In the genomic region with DNA sequence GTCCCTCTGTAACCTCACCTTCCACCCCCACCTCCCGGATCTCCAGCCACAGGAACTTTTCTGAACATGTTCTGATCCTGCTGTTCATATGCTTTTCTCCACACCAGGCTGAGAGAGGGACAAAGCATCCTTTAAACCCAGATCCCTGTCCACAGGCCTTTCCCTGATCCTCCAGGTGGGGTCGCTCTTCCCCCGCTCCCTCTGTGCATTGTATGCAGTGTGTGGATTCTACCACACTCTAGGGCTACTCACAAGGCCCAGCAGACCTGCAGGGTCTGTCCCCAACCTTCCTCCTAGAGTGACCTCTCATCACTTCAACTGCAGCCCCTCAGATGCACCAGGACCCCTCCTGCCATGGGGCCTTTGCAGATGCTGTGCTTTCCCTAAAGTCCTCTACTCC, we compare ENCODE assay signal across 1 cellular context.
TF ChIP-seq lines count a peak whose summit lies in the region.

No MANE protein-coding gene starts in this region.

TF ChIP-seq in WTC11, 78 proteins besides CTCF, POLR2A, EP300 and RAD21 (continued from another document):
- TF ChIP-seq, protein P1, sequence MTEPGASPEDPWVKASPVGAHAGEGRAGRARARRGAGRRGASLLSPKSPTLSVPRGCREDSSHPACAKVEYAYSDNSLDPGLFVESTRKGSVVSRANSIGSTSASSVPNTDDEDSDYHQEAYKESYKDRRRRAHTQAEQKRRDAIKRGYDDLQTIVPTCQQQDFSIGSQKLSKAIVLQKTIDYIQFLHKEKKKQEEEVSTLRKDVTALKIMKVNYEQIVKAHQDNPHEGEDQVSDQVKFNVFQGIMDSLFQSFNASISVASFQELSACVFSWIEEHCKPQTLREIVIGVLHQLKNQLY (CRISPR knock-in tag; IDR thresholded peaks at IDR 0.05): no peak
- TF ChIP-seq, protein P2, sequence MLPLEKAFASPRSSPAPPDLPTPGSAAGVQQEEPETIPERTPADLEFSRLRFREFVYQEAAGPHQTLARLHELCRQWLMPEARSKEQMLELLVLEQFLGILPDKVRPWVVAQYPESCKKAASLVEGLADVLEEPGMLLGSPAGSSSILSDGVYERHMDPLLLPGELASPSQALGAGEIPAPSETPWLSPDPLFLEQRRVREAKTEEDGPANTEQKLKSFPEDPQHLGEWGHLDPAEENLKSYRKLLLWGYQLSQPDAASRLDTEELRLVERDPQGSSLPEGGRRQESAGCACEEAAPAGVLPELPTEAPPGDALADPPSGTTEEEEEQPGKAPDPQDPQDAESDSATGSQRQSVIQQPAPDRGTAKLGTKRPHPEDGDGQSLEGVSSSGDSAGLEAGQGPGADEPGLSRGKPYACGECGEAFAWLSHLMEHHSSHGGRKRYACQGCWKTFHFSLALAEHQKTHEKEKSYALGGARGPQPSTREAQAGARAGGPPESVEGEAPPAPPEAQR (CRISPR knock-in tag; IDR thresholded peaks at IDR 0.05): no peak
- TF ChIP-seq, protein P3, sequence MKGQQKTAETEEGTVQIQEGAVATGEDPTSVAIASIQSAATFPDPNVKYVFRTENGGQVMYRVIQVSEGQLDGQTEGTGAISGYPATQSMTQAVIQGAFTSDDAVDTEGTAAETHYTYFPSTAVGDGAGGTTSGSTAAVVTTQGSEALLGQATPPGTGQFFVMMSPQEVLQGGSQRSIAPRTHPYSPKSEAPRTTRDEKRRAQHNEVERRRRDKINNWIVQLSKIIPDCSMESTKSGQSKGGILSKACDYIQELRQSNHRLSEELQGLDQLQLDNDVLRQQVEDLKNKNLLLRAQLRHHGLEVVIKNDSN (CRISPR knock-in tag; IDR thresholded peaks at IDR 0.05): no peak
